8 cellular contexts compared by ENCODE assay signal in the genomic region with DNA sequence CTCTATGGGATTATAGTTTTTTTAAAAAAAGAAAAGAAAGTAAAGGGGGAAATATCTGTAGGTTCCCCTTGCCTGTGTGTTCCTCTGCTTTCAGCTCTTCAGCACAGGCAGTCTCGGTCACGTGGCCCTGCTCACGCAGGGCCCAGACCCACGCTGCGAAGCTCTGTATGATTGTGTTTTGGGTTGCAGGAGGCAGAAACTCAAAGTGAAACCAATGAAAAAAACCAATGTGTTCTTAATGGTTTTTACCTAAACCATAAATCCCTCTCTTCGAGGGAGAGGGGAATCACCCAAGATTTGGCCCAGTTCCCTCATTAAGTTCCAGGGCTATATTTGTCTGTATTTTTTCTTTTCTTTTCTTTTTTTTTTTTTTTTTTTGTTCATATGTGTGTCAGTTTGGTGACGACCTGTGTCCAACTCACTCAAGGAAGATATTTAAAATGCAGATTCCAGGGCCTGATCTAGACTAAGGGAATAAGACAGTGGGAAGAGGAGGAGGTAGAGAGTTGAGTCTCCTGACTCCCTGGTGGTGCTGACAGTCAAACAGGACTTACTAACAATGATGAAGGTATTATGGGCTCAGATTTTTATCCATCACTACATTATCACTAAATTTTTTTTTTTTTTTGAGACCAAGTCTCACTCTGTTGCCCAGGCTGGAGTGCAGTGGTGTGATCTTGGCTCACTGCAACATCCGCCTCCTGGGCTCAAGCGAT. TPM values are rescaled to one million over a fixed set of nuclear protein-coding genes. Genes with fewer than 3 reads are reported as not detected.
DNase-seq lines count a peak whose midpoint lies in the region; ATAC-seq, FAIRE-seq and TF ChIP-seq lines count a peak whose summit lies in the region.

No MANE protein-coding gene starts in this region.

- peaks cover 7% of the 10 kb centered on the region for H3K27me3 Mint-ChIP-seq in nephron progenitor cell (ENCODE audit: low read depth, poor library complexity)

- in situ Hi-C loops in GM13976 (cut with MboI; ENCODE audit: low sequenced_read_pairs, unreplicated experiment) (no loop called here), GM12878 (cut with MboI) (no loop called here)

- CTCF ChIA-PET in GM12878 (lab: Yijun Ruan, JAX), result interaction anchor here (0.5 to 2.7 kb wide), 8 partner anchors 13 to 285 kb away, joined by 3 to 15 read pairs (median 4); no protein-coding TSS in a partner anchor

- H3K27ac ChIP-seq in GM12878 (ENCODE audit: control insufficient read depth, insufficient read depth), result no peak overlapping the region

- POLR2A ChIA-PET in GM12878 (lab: Charles Lee), result interaction anchor here (0.7 to 1.3 kb wide), 4 partner anchors 41 to 246 kb away, joined by 3 to 6 read pairs (median 3); no protein-coding TSS in a partner anchor

- H3K4me3 Mint-ChIP-seq in nephron progenitor cell, result no peak overlapping the region

- SMC1A ChIA-PET in GM12878 (lab: Charles Lee; ENCODE audit: uncharacterized antibody, unreplicated experiment), result interaction anchor here (0.6 to 2.0 kb wide), 20 partner anchors 13 to 331 kb away, joined by 3 to 15 read pairs (median 3); no protein-coding TSS in a partner anchor

- peak; percentile 91 for DNase-seq in GM13976 (ENCODE audit: low spot score)
- DNase-seq in T follicular helper cell (ENCODE audit: low read depth), result peak; percentile 44
- DNase-seq in GM12878 (ENCODE audit: low read depth, low spot score), result peak; percentile 92
- DNase-seq in stimulated activated CD8-positive, alpha-beta memory T cell treated with anti-CD3 and anti-CD28 coated beads, Interleukin-12 subunit alpha, Interleukin-12 subunit beta, amount 100 ng/mL, for 4 hours (ENCODE audit: low read depth), result peak; percentile 31
- DNase-seq in retina, result no peak
- DNase-seq in nephron progenitor cell, result no peak
- no peak for DNase-seq in NCI-H748 treated with DMSO at 0.1 percent for 48 hours (lab: John Stamatoyannopoulos, UW)

- H2AFZ ChIP-seq in GM12878 (ENCODE audit: control insufficient read depth, low read depth, low read length), result peak overlapping the region; percentile 16; the same call in 1 of the 2 replicates

- no peaks in the 10 kb centered on the region for H4K20me1 ChIP-seq in GM12878 (ENCODE audit: control insufficient read depth, insufficient read depth)

- TF ChIP-seq RAD21 in GM12878 (IDR thresholded peaks at IDR 0.05; ENCODE audit: insufficient read depth, low read depth, low read length), result peak; percentile 13; the same call in 1 of the 2 replicates

- H3K36me3 ChIP-seq in GM12878 (ENCODE audit: control insufficient read depth in 2 of 2, insufficient read depth in 2 of 2, low read length in 1 of 2), result no peaks in the 10 kb centered on the region

- no peaks in the 10 kb centered on the region for H3K4me1 Mint-ChIP-seq in nephron progenitor cell

- no peak overlapping the region for H3K27ac Mint-ChIP-seq in nephron progenitor cell

- intact Hi-C loops in GM12878 (cut with micrococcal nuclease; ENCODE audit: unreplicated experiment), result no loop called here

- TF ChIP-seq CTCF in GM13976 (IDR thresholded peaks at IDR 0.05; ENCODE audit: borderline replicate concordance, control extremely low read depth, extremely low read depth, insufficient read depth, missing control alignments), result no peak
- no peak for TF ChIP-seq CTCF in GM12878 (IDR thresholded peaks at IDR 0.05 in 2 of 3, conservative IDR thresholded peaks at IDR 0.05 in 1 of 3; ENCODE audit: control insufficient read depth in 2 of 3, extremely low read depth in 1 of 3, insufficient read depth in 1 of 3, low read depth in 3 of 3, low read length in 3 of 3)
- TF ChIP-seq CTCF in nephron progenitor cell (IDR thresholded peaks at IDR 0.05), result no peak

- no TSS peak for BruUV-seq in GM12878 (replicated peaks; lab: Mats Ljungman, UMichigan)

- H3K79me2 ChIP-seq in GM12878 (ENCODE audit: control insufficient read depth, insufficient read depth, low read length), result no peaks in the 10 kb centered on the region

- peak; percentile 44 for FAIRE-seq in GM12878 (lab: Jason Lieb, UNC)

- RAD21 ChIA-PET in GM12878 (lab: Charles Lee; ENCODE audit: unreplicated experiment), result interaction anchor here (0.7 to 3.5 kb wide), 23 partner anchors 13 to 392 kb away, joined by 3 to 18 read pairs (median 3); no protein-coding TSS in a partner anchor

- H3K9me3 ChIP-seq in GM12878 (replicated peaks; ENCODE audit: control insufficient read depth, insufficient read depth, low read length), result no peaks in the 10 kb centered on the region

- H3K4me2 ChIP-seq in GM12878 (ENCODE audit: control insufficient read depth, insufficient read depth), result peak overlapping the region; percentile 81

- peak; percentile 95 for ATAC-seq in HG02571 (IDR thresholded peaks at IDR 0.05; ENCODE audit: unreplicated experiment)
- peak; percentile 100 for ATAC-seq in GM12878

- H3K27me3 ChIP-seq in GM12878 (replicated peaks in 1 of 2; ENCODE audit: control insufficient read depth in 2 of 2, insufficient read depth in 2 of 2, low read length in 1 of 2), result no peaks in the 10 kb centered on the region

- peak; percentile 84 to 91 for TF ChIP-seq EP300 in GM12878 (IDR thresholded peaks at IDR 0.05; ENCODE audit: borderline replicate concordance in 1 of 2, control insufficient read depth in 1 of 2, low read depth in 2 of 2, low read length in 2 of 2)

- WGBS in GM12878 (ENCODE audit: insufficient coverage, insufficient replicate concordance, low lambda C conversion rate, missing lambda C conversion rate), result 24% methylated on average over 8 of the region's 9 CpGs

- H3K4me3 ChIP-seq in GM12878, result no peak overlapping the region

- peaks cover 7% of the 10 kb centered on the region for H3K4me1 ChIP-seq in GM12878 (ENCODE audit: control insufficient read depth, insufficient read depth, low read length)

- no peaks in the 10 kb centered on the region for H3K36me3 Mint-ChIP-seq in nephron progenitor cell (ENCODE audit: low read depth)

- H3K9ac ChIP-seq in GM12878 (ENCODE audit: control insufficient read depth, insufficient read depth, low read length), result 0 out of 2 replicates have a peak overlapping the region, but pooled peaks have one; percentile 12

- no peak for TF ChIP-seq POLR2A in GM12878 (IDR thresholded peaks at IDR 0.05; ENCODE audit: low read depth, low read length)

- H3K9me3 Mint-ChIP-seq in nephron progenitor cell, result no peaks in the 10 kb centered on the region

TF ChIP-seq in GM12878, 131 proteins besides CTCF, POLR2A, EP300 and RAD21 (continues in another document):
- peak; percentile 85 for TF ChIP-seq ZNF384 (IDR thresholded peaks at IDR 0.05; ENCODE audit: borderline replicate concordance, low read depth, low read length)
- TF ChIP-seq, protein P1, sequence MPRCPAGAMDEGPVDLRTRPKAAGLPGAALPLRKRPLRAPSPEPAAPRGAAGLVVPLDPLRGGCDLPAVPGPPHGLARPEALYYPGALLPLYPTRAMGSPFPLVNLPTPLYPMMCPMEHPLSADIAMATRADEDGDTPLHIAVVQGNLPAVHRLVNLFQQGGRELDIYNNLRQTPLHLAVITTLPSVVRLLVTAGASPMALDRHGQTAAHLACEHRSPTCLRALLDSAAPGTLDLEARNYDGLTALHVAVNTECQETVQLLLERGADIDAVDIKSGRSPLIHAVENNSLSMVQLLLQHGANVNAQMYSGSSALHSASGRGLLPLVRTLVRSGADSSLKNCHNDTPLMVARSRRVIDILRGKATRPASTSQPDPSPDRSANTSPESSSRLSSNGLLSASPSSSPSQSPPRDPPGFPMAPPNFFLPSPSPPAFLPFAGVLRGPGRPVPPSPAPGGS (IDR thresholded peaks at IDR 0.05; ENCODE audit: borderline replicate concordance, insufficient read depth, low read depth, low read length, poor library complexity, severe bottlenecking), result peak; percentile 28
- no peak for TF ChIP-seq SUZ12 (IDR thresholded peaks at IDR 0.05; ENCODE audit: unreplicated experiment)
- peak; percentile 72 for TF ChIP-seq BCL11A (IDR thresholded peaks at IDR 0.05; ENCODE audit: low read depth, low read length)
- no peak for TF ChIP-seq POLR2AphosphoS5 (IDR thresholded peaks at IDR 0.05; ENCODE audit: low read length)
- TF ChIP-seq TAF1 (IDR thresholded peaks at IDR 0.05; ENCODE audit: borderline replicate concordance, low read depth, low read length), result no peak
- 0 out of 2 replicates have a peak, but pooled peaks have one; percentile 72 for TF ChIP-seq NBN (IDR thresholded peaks at IDR 0.05)
- TF ChIP-seq PAX8 (IDR thresholded peaks at IDR 0.05), result no peak
- TF ChIP-seq RELA (IDR thresholded peaks at IDR 0.05; ENCODE audit: borderline replicate concordance, partially characterized antibody), result peak; percentile 77
- TF ChIP-seq BACH1 (IDR thresholded peaks at IDR 0.05; ENCODE audit: borderline replicate concordance), result peak; percentile 28; the same call in 1 of the 2 replicates
- TF ChIP-seq TBL1XR1 (IDR thresholded peaks at IDR 0.05; ENCODE audit: low read depth, low read length), result peak; percentile 89
- no peak; the same call in 1 of the 2 replicates for TF ChIP-seq CBFB (IDR thresholded peaks at IDR 0.05; ENCODE audit: low read depth)
- TF ChIP-seq CREM (IDR thresholded peaks at IDR 0.05; ENCODE audit: low read depth), result 0 out of 2 replicates have a peak, but pooled peaks have one; percentile 41
- no peak for TF ChIP-seq NR2C2 (IDR thresholded peaks at IDR 0.05; ENCODE audit: borderline replicate concordance, control insufficient read depth, insufficient read length, low read depth)
- TF ChIP-seq IKZF2 (IDR thresholded peaks at IDR 0.05), result peak; percentile 93 to 95
- no peak for TF ChIP-seq ZNF24 (IDR thresholded peaks at IDR 0.05)
- no peak for TF ChIP-seq NR2C1 (IDR thresholded peaks at IDR 0.05)
- no peak for TF ChIP-seq HDGF (IDR thresholded peaks at IDR 0.05)
- TF ChIP-seq GATAD2B (conservative IDR thresholded peaks at IDR 0.05; ENCODE audit: low read depth), result no peak

RNA-seq across cellular contexts. Expression of a gene that starts 33.8 kb away (rescaled TPM):
- 160 and 173 TPM in 2 replicates for total RNA-seq in GM12878 (2013; cell fraction: nucleolus; rRNA removed)
- 12.3 and 14.9 TPM in 2 replicates for total RNA-seq in GM12878 (2014; rRNA removed)
- total RNA-seq in GM12878 (2014; rRNA removed; fragmentation: Illumina TruSeq; extraction: Trizol), result 12.4 and 12.5 TPM in 2 replicates
- total RNA-seq in GM12878 (2021), result 27.3 and 30.3 TPM in 2 replicates
- polyA plus RNA-seq in GM12878 (2011; ENCODE audit: low read depth), result 5.8 TPM
- 2.9 and 3.1 TPM in 2 replicates for polyA plus RNA-seq in GM12878 (2011; rRNA removed)
- 2.9 and 4.9 TPM in 2 replicates for polyA plus RNA-seq in GM12878 (2011; cell fraction: cytosol; rRNA removed)
- polyA plus RNA-seq in GM12878 (2011; cell fraction: nucleus; rRNA removed), result 13.5 and 17.6 TPM in 2 replicates
- polyA plus RNA-seq in GM12878 (2012), result 11.1 and 11.2 TPM in 2 replicates
- 4.4 and 7.2 TPM in 2 replicates for polyA plus RNA-seq in GM12878 (2014; fragmentation: Illumina TruSeq; extraction: Trizol)
- 1 to 10 TPM; 1.9 to 2.1 TPM for polyA plus RNA-seq in GM12878 (2014; fragmentation: Nextera tagmentation; extraction: Ambion mirVana)
- 9.3 and 11.3 TPM in 2 replicates for polyA plus RNA-seq in GM12878 (2014; rRNA removed)
- polyA plus RNA-seq in GM12878 (2016; fragmentation: Nextera tagmentation; extraction: Ambion mirVana), result 1 to 10 TPM; 7.9 to 9.9 TPM
- polyA minus RNA-seq in GM12878 (2011; rRNA and poly(A)+ RNA removed), result 39.6 and 43.2 TPM in 2 replicates
- 10.9 and 14.4 TPM in 2 replicates for polyA minus RNA-seq in GM12878 (2011; cell fraction: cytosol; rRNA and poly(A)+ RNA removed)
- polyA minus RNA-seq in GM12878 (2011; cell fraction: nucleus; rRNA and poly(A)+ RNA removed), result 39.0 and 65.1 TPM in 2 replicates

Comparison
In these comparisons a context has a peak if more than half of its experiments do, and no peak if none do; other contexts are left out.
1. DNase-seq: peak in GM13976 (single experiment), T follicular helper cell (single experiment), GM12878 (single experiment) and stimulated activated CD8-positive, alpha-beta memory T cell treated with anti-CD3 and anti-CD28 coated beads, Interleukin-12 subunit alpha, Interleukin-12 subunit beta, amount 100 ng/mL, for 4 hours (single experiment); none in retina (single experiment), nephron progenitor cell (single experiment) and NCI-H748 treated with DMSO at 0.1 percent for 48 hours (single experiment).